1 cellular context compared by ENCODE assay signal in the genomic region with DNA sequence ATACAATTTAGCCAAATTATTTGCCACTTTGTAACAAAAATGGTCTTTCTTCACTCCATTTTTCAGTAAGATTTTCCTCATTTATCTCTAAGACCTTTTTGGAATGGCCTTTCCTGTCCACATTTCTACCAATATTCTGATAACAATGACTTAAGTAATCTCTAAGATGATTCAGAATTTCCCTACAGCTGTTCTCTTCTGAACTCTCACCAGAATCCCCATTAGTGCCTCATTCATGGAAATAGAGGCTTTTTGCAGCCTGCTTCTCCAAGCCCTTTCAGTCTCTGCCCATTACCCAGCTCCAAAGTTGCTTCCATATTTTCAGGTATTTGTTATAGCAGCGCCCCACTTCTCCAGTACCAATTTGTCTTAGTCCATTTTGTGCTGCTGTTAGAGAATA.
TF ChIP-seq lines count a peak whose summit lies in the region.

No MANE protein-coding gene starts in this region.

TF ChIP-seq in H1, 55 proteins besides CTCF, POLR2A, EP300 and RAD21:
- no peak for TF ChIP-seq ZNF274 (IDR thresholded peaks at IDR 0.05; ENCODE audit: borderline replicate concordance, extremely low read depth, low read length)
- TF ChIP-seq FOSL1 (IDR thresholded peaks at IDR 0.05; ENCODE audit: insufficient read depth, low read depth, low read length), result no peak
- no peak for TF ChIP-seq NANOG (IDR thresholded peaks at IDR 0.05; ENCODE audit: insufficient read depth, low read depth, low read length, poor library complexity, severe bottlenecking)
- no peak for TF ChIP-seq YY1 (IDR thresholded peaks at IDR 0.05; ENCODE audit: low read depth, low read length)
- TF ChIP-seq SUZ12 (IDR thresholded peaks at IDR 0.05; ENCODE audit: low read length), result no peak
- TF ChIP-seq RFX5 (IDR thresholded peaks at IDR 0.05; ENCODE audit: borderline replicate concordance, low read depth, low read length), result no peak
- no peak for TF ChIP-seq SP2 (IDR thresholded peaks at IDR 0.05; ENCODE audit: low read length)
- no peak for TF ChIP-seq CREB1 (IDR thresholded peaks at IDR 0.05)
- no peak for TF ChIP-seq SRF (IDR thresholded peaks at IDR 0.05; ENCODE audit: low read depth, low read length)
- TF ChIP-seq TBP (IDR thresholded peaks at IDR 0.05; ENCODE audit: low read depth, low read length), result no peak
- no peak for TF ChIP-seq HDAC6 (IDR thresholded peaks at IDR 0.05; ENCODE audit: low read depth, low read length)
- TF ChIP-seq, protein P1, sequence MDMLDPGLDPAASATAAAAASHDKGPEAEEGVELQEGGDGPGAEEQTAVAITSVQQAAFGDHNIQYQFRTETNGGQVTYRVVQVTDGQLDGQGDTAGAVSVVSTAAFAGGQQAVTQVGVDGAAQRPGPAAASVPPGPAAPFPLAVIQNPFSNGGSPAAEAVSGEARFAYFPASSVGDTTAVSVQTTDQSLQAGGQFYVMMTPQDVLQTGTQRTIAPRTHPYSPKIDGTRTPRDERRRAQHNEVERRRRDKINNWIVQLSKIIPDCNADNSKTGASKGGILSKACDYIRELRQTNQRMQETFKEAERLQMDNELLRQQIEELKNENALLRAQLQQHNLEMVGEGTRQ (IDR thresholded peaks at IDR 0.05; ENCODE audit: low read length), result no peak
- no peak for TF ChIP-seq SP1 (IDR thresholded peaks at IDR 0.05; ENCODE audit: low read depth, low read length)
- TF ChIP-seq, protein P2, sequence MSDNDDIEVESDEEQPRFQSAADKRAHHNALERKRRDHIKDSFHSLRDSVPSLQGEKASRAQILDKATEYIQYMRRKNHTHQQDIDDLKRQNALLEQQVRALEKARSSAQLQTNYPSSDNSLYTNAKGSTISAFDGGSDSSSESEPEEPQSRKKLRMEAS (IDR thresholded peaks at IDR 0.05), result no peak
TF ChIP-seq in H1: peak in this region for 0.
